In the genomic region with DNA sequence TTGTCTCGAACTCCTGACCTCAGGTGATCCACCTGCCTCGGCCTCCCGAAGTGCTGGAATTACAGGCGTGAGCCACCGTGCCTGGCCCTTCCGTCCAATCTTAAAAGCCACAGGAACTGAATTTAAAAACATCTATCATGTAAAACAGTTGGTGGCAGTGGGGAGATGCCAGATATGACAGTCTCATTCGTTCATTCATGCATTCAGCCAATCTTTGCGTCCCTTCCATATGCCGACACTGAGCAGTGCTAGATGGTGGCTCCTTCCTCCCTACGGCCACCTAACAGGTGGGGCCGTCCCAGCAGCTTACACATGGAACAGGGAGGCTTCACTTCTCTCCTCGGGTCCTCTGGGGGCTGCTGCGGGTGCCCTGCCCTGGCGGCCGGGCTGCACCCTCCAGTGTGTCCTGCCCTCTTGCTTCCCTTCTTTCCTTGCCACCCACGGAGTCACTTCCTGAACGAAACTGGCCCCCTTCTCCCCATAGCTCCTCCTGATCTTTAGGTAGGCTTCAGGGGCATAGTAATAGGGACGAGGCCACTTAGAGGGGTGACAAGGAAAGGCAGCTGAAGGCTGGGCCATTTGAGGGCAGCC, we compare ENCODE assay signal across 21 cellular contexts. TPM values are rescaled to one million over a fixed set of nuclear protein-coding genes. Genes with fewer than 3 reads are reported as not detected.
DNase-seq lines count a peak whose midpoint lies in the region; ATAC-seq and TF ChIP-seq lines count a peak whose summit lies in the region.
"Had no signal": no experiment of that assay in that cellular context is flagged by ENCODE, and none has a peak within 500 bp of the region (broad histone marks: within the 10 kb centered on the region; RNA-seq: fewer than 3 reads in every experiment).

No MANE protein-coding gene starts in this region.

- intact Hi-C loops in HCT116 (cut with micrococcal nuclease) = no loop called here
- intact Hi-C loops in stomach (cut with DNase I; ENCODE audit: low total_unique reads) = no loop called here

- no peak overlapping the region for H2BK120ac ChIP-seq in mesendoderm (ENCODE audit: low read depth, low read length)

- WGBS in mesendoderm (ENCODE audit: extremely low coverage, insufficient coverage, low lambda C conversion rate) = no CpG with 5 or more reads among the region's 18 CpGs
- WGBS in stomach, 5 donors = 88 to 92% (median 91%) methylated on average over 18 of the region's 18 CpGs

- H3K4ac ChIP-seq in mesendoderm (ENCODE audit: low read depth, low read length) = no peak overlapping the region

- H3K9me3 Mint-ChIP-seq in activated naive CD8-positive, alpha-beta T cell treated with anti-CD3 and anti-CD28 coated beads, Interleukin-2, amount 50 U/mL, for 24 hours = no peaks in the 10 kb centered on the region
- H3K9me3 Mint-ChIP-seq: activated T-cell treated with anti-CD3 and anti-CD28 coated beads, Interleukin-2, amount 50 U/mL, for 72 hours; CD8-positive, alpha-beta memory T cell; effector memory CD8-positive, alpha-beta T cell; immature natural killer cell; stimulated activated memory B cell treated with anti-CD40 and anti-IgM and Interleukin-4, amounts not matched to agents 10 μg/mL and 1 μg/mL and 100 μg/mL, for 72 hours had no signal

- no peaks in the 10 kb centered on the region for H3K79me1 ChIP-seq in mesendoderm (ENCODE audit: low read length)

- peak overlapping the region; percentile 59 for H3K4me2 ChIP-seq in HCT116 (ENCODE audit: low read length)
- no peak overlapping the region for H3K4me2 ChIP-seq in mesendoderm (ENCODE audit: low read length)

- CTCF ChIA-PET in HCT116 (lab: Charles Lee) = no interaction called here

- H3K4me1 ChIP-seq in HCT116 (ENCODE audit: control insufficient read depth in 1 of 2, insufficient read depth in 2 of 2, low read length in 2 of 2) = peaks cover 56 to 81% of the 10 kb centered on the region in 2 experiments
- H3K4me1 ChIP-seq in mesendoderm (ENCODE audit: control insufficient read depth, low read depth, low read length) = peaks cover 6% of the 10 kb centered on the region
- peaks cover 24 to 36% (median 33%) of the 10 kb centered on the region in 4 donors for H3K4me1 ChIP-seq in stomach
- H3K4me1 ChIP-seq: ascending aorta had no signal

- TF ChIP-seq CTCF in HCT116 (IDR thresholded peaks at IDR 0.05 in 2 of 3, conservative IDR thresholded peaks at IDR 0.05 in 1 of 3; ENCODE audit: borderline replicate concordance in 1 of 3, insufficient read depth in 1 of 3, low read depth in 2 of 3, low read length in 2 of 3) (no peak), stomach (IDR thresholded peaks at IDR 0.05) (no peak)

- H3K4me3 ChIP-seq in HCT116 (replicated peaks in 1 of 2; ENCODE audit: low read depth in 1 of 2, low read length in 2 of 2) (no peak overlapping the region), mesendoderm (ENCODE audit: low read length) (no peak overlapping the region), stomach (no peak overlapping the region)
- H3K4me3 ChIP-seq: ascending aorta, heart left ventricle had no signal

- no peak overlapping the region for H3K4me3 Mint-ChIP-seq in activated naive CD8-positive, alpha-beta T cell treated with anti-CD3 and anti-CD28 coated beads, Interleukin-2, amount 50 U/mL, for 24 hours
- H3K4me3 Mint-ChIP-seq: activated T-cell treated with anti-CD3 and anti-CD28 coated beads, Interleukin-2, amount 50 U/mL, for 72 hours; CD8-positive, alpha-beta memory T cell; effector memory CD8-positive, alpha-beta T cell; immature natural killer cell; stimulated activated memory B cell treated with anti-CD40 and anti-IgM and Interleukin-4, amounts not matched to agents 10 μg/mL and 1 μg/mL and 100 μg/mL, for 72 hours had no signal

- RAD21 ChIA-PET in HCT116 (lab: Charles Lee; ENCODE audit: low non-redundant PET in 1 of 2, low total read pairs in 2 of 2, uncharacterized antibody in 2 of 2, unreplicated experiment in 2 of 2) = no interaction called here

- H3K27me3 ChIP-seq in HCT116 (ENCODE audit: insufficient read depth, low read length) (no peaks in the 10 kb centered on the region), mesendoderm (ENCODE audit: insufficient read depth, low read length, poor library complexity) (no peaks in the 10 kb centered on the region), stomach (no peaks in the 10 kb centered on the region)
- H3K27me3 ChIP-seq: ascending aorta, heart left ventricle had no signal

- no peak overlapping the region for H3K27ac Mint-ChIP-seq in activated naive CD8-positive, alpha-beta T cell treated with anti-CD3 and anti-CD28 coated beads, Interleukin-2, amount 50 U/mL, for 24 hours
- H3K27ac Mint-ChIP-seq: activated T-cell treated with anti-CD3 and anti-CD28 coated beads, Interleukin-2, amount 50 U/mL, for 72 hours; CD8-positive, alpha-beta memory T cell; immature natural killer cell; stimulated activated memory B cell treated with anti-CD40 and anti-IgM and Interleukin-4, amounts not matched to agents 10 μg/mL and 1 μg/mL and 100 μg/mL, for 72 hours had no signal

- ATAC-seq in HCT116 (no peak), HG02840 (IDR thresholded peaks at IDR 0.05; ENCODE audit: low FRiP score, unreplicated experiment) (no peak)
- ATAC-seq in activated naive CD8-positive, alpha-beta T cell treated with anti-CD3 and anti-CD28 coated beads, Interleukin-2, amount 50 U/mL, for 24 hours = no peak
- ATAC-seq: activated T-cell treated with anti-CD3 and anti-CD28 coated beads, Interleukin-2, amount 50 U/mL, for 72 hours; effector memory CD8-positive, alpha-beta T cell; stimulated activated memory B cell treated with anti-CD40 and anti-IgM and Interleukin-4, amounts not matched to agents 10 μg/mL and 1 μg/mL and 100 μg/mL, for 72 hours had no signal

- H3K27ac ChIP-seq in HCT116 (ENCODE audit: low read depth, low read length) (peak overlapping the region; percentile 86), mesendoderm (ENCODE audit: low read depth, low read length) (no peak overlapping the region), stomach (peak overlapping the region in 4 of 5 donors; percentile 74 to 86 (median 76))
- H3K27ac ChIP-seq: ascending aorta, HL-60 had no signal

- no peak overlapping the region for H2AK5ac ChIP-seq in mesendoderm (ENCODE audit: low read length)

- no peaks in the 10 kb centered on the region for H3K36me3 ChIP-seq in HCT116 (ENCODE audit: control insufficient read depth in 1 of 2, insufficient read depth in 2 of 2, low read length in 2 of 2)
- H3K36me3 ChIP-seq in mesendoderm (ENCODE audit: control insufficient read depth, insufficient read depth, low read length) = no peaks in the 10 kb centered on the region
- H3K36me3 ChIP-seq in stomach = no peaks in the 10 kb centered on the region
- H3K36me3 ChIP-seq: ascending aorta, heart left ventricle had no signal

- no peak for TF ChIP-seq EP300 in stomach (IDR thresholded peaks at IDR 0.05)

- DNase-seq in HCT116 (ENCODE audit: low read depth, low spot score) = no peak
- DNase-seq in cerebellum (ENCODE audit: low spot score) = peak; percentile 53
- no peak for DNase-seq in mesendoderm
- DNase-seq in stomach = no peak
- DNase-seq in midbrain (lab: John Stamatoyannopoulos, UW) = no peak
- no peak for DNase-seq in EL
- no peak for DNase-seq in activated naive CD8-positive, alpha-beta T cell treated with anti-CD3 and anti-CD28 coated beads, Interleukin-2, amount 50 U/mL, for 24 hours
- DNase-seq: activated naive CD4-positive, alpha-beta T cell treated with anti-CD3 and anti-CD28 coated beads, Interleukin-2, amount 50 U/mL, for 16 hours; activated T-cell treated with anti-CD3 and anti-CD28 coated beads, Interleukin-2, amount 50 U/mL, for 72 hours; effector memory CD8-positive, alpha-beta T cell; immature natural killer cell; NCI-H146; NCI-H2171; NCI-H526; stimulated activated CD4-positive, alpha-beta T cell treated with anti-CD3 and anti-CD28 coated beads, Interleukin-1b, Interleukin-23, amount 100 ng/mL, for 48 hours had no signal

- H3K79me2 ChIP-seq in HCT116 (ENCODE audit: insufficient read depth, low read length) (no peaks in the 10 kb centered on the region), mesendoderm (ENCODE audit: control insufficient read depth, insufficient read depth, low read length) (no peaks in the 10 kb centered on the region)

- no peak for TF ChIP-seq POLR2A in HCT116 (IDR thresholded peaks at IDR 0.05; ENCODE audit: borderline replicate concordance, extremely low read depth, insufficient read depth, insufficient read length)
- no peak for TF ChIP-seq POLR2A in stomach (IDR thresholded peaks at IDR 0.05)

- BruUV-seq in HCT116 (replicated peaks; lab: Mats Ljungman, UMichigan) = no TSS peak

- POLR2A ChIA-PET in HCT116 (lab: Charles Lee) = interaction anchor here (1.4 to 1.5 kb wide), 2 partner anchors 9 to 120 kb away, joined by 3 to 4 read pairs; no protein-coding TSS in a partner anchor

- no peaks in the 10 kb centered on the region for H4K20me1 ChIP-seq in HCT116 (ENCODE audit: insufficient read depth)

- H3K56ac ChIP-seq in mesendoderm (ENCODE audit: low read length) = peak overlapping the region; percentile 30

- H3K9me2 ChIP-seq in HCT116 (ENCODE audit: insufficient read depth) = no peaks in the 10 kb centered on the region

- H3K9me3 ChIP-seq in HCT116 (ENCODE audit: control insufficient read depth in 1 of 2, insufficient read depth in 1 of 2, low read depth in 1 of 2, low read length in 2 of 2) (no peaks in the 10 kb centered on the region), stomach (no peaks in the 10 kb centered on the region)
- H3K9me3 ChIP-seq: ascending aorta, heart left ventricle had no signal

- H4K5ac ChIP-seq in mesendoderm (ENCODE audit: low read length) = no peak overlapping the region

- no peak overlapping the region for H4K8ac ChIP-seq in mesendoderm (ENCODE audit: low read depth, low read length)

- peaks cover 17% of the 10 kb centered on the region for H3K4me1 Mint-ChIP-seq in activated naive CD8-positive, alpha-beta T cell treated with anti-CD3 and anti-CD28 coated beads, Interleukin-2, amount 50 U/mL, for 24 hours

- no peak overlapping the region for H3K18ac ChIP-seq in mesendoderm (ENCODE audit: low read length)

- no peak overlapping the region for H2AFZ ChIP-seq in HCT116 (ENCODE audit: low read depth, low read length, poor library complexity, severe bottlenecking)

- H3K9ac ChIP-seq in HCT116 (ENCODE audit: low read length) (peak overlapping the region; percentile 77), mesendoderm (ENCODE audit: low read length) (no peak overlapping the region)

- H2BK15ac ChIP-seq in mesendoderm (replicated peaks; ENCODE audit: low read depth) = no peak overlapping the region

- no peak overlapping the region for H2BK5ac ChIP-seq in mesendoderm (ENCODE audit: low read length)

- peaks cover 6% of the 10 kb centered on the region for H3K27me3 Mint-ChIP-seq in activated naive CD8-positive, alpha-beta T cell treated with anti-CD3 and anti-CD28 coated beads, Interleukin-2, amount 50 U/mL, for 24 hours
- H3K27me3 Mint-ChIP-seq: CD8-positive, alpha-beta memory T cell; effector memory CD8-positive, alpha-beta T cell had no signal

- TF ChIP-seq RAD21 in HCT116 (IDR thresholded peaks at IDR 0.05; ENCODE audit: low read depth) = no peak

- no peaks in the 10 kb centered on the region for H3K36me3 Mint-ChIP-seq in activated naive CD8-positive, alpha-beta T cell treated with anti-CD3 and anti-CD28 coated beads, Interleukin-2, amount 50 U/mL, for 24 hours (ENCODE audit: low read depth)
- H3K36me3 Mint-ChIP-seq: CD8-positive, alpha-beta memory T cell; immature natural killer cell; stimulated activated memory B cell treated with anti-CD40 and anti-IgM and Interleukin-4, amounts not matched to agents 10 μg/mL and 1 μg/mL and 100 μg/mL, for 72 hours had no signal

- H3K23ac ChIP-seq in mesendoderm (ENCODE audit: low read length) = peak overlapping the region; percentile 60

RNA-seq across cellular contexts. Expression of a gene that starts 53.7 kb away (rescaled TPM):
- total RNA-seq in HCT116 (2021; ENCODE audit: unreplicated experiment) = 46.2 TPM
- 35.4 and 37.9 TPM in 2 replicates for polyA plus RNA-seq in HCT116 (2012)
- total RNA-seq in cerebellum = 0.64 TPM
- polyA plus RNA-seq in mesendoderm (2013, experiment 1 of 2) = 9.8 TPM
- polyA plus RNA-seq in mesendoderm (2013, experiment 2 of 2) = 9.5 TPM
- 10 to 100 TPM in 2 of 5 donors, 1 to 10 TPM in 2, not detected in 1; 1.3 to 16.2 (median 9.5) TPM for total RNA-seq in stomach
- polyA plus RNA-seq in stomach = 10 to 100 TPM in 1 of 3 donors, 1 to 10 TPM in 2; 5.2 to 13.4 (median 5.7) TPM
